In genomic region chr2:128732976-128733431, GRCh38 we compare ENCODE assay signal across 12 cellular contexts.
DNase-seq lines count a peak whose midpoint lies in the region; ATAC-seq and TF ChIP-seq lines count a peak whose summit lies in the region.
"Had no signal": no experiment of that assay in that cellular context is flagged by ENCODE, and none has a peak within 500 bp of the region (broad histone marks: within the 10 kb centered on the region; RNA-seq: fewer than 3 reads in every experiment).

No MANE protein-coding gene starts in this region.

- intact Hi-C loops in CD14-positive monocyte (cut with micrococcal nuclease) (loop anchor here (10.0 kb wide), 2 partner anchors 218 to 568 kb away; no protein-coding TSS in a partner anchor), uterus (cut with DNase I; ENCODE audit: low total_unique reads) (no loop called here)

- peaks cover 0 to 8% (median 4%) of the 10 kb centered on the region in 3 donors for H3K27me3 Mint-ChIP-seq in CD14-positive monocyte (ENCODE audit: low read depth in 3 of 3)

- no peaks in the 10 kb centered on the region for H3K36me3 ChIP-seq in uterus
- H3K36me3 ChIP-seq: ascending aorta, suprapubic skin had no signal

- DNase-seq in CD14-positive monocyte (ENCODE audit: low spot score): no peak
- peak; percentile 42 for DNase-seq in NCI-H460 (ENCODE audit: extremely low read depth, low read depth)
- peak; percentile 75 to 89 for DNase-seq in foreskin fibroblast
- no peak for DNase-seq in uterus
- no peak for DNase-seq in activated naive CD4-positive, alpha-beta T cell treated with anti-CD3 and anti-CD28 coated beads, Interleukin-2, amount 50 U/mL, for 72 hours (ENCODE audit: low spot score in 2 of 2)
- DNase-seq in NCI-H187 (lab: John Stamatoyannopoulos, UW): no peak
- DNase-seq in central memory CD4-positive, alpha-beta T cell: no peak
- DNase-seq: NCI-H2029 had no signal

- ATAC-seq in GM21786 (IDR thresholded peaks at IDR 0.05; ENCODE audit: unreplicated experiment): peak; percentile 34
- no peak for ATAC-seq in activated naive CD4-positive, alpha-beta T cell treated with anti-CD3 and anti-CD28 coated beads, Interleukin-2, amount 50 U/mL, for 72 hours

- no peak for TF ChIP-seq CTCF in CD14-positive monocyte (IDR thresholded peaks at IDR 0.05)
- TF ChIP-seq CTCF in foreskin fibroblast (IDR thresholded peaks at IDR 0.05; ENCODE audit: low read depth, low read length): no peak
- no peak for TF ChIP-seq CTCF in uterus (IDR thresholded peaks at IDR 0.05)

- peak overlapping the region; percentile 79 to 94 (median 89) for H3K27ac Mint-ChIP-seq in CD14-positive monocyte
- no peak overlapping the region for H3K27ac Mint-ChIP-seq in activated naive CD4-positive, alpha-beta T cell treated with anti-CD3 and anti-CD28 coated beads, Interleukin-2, amount 50 U/mL, for 72 hours

- no peaks in the 10 kb centered on the region for H3K27me3 ChIP-seq in uterus
- H3K27me3 ChIP-seq: ascending aorta, suprapubic skin had no signal

- H3K4me3 ChIP-seq in foreskin fibroblast (ENCODE audit: low read depth in 1 of 2, low read length in 2 of 2) (no peak overlapping the region), uterus (no peak overlapping the region)
- H3K4me3 ChIP-seq: ascending aorta, skin epidermis, suprapubic skin had no signal

- peaks cover 0 to 6% (median 2%) of the 10 kb centered on the region in 7 donors for H3K9me3 Mint-ChIP-seq in CD14-positive monocyte
- peaks cover 5 to 14% of the 10 kb centered on the region in 2 donors for H3K9me3 Mint-ChIP-seq in activated naive CD4-positive, alpha-beta T cell treated with anti-CD3 and anti-CD28 coated beads, Interleukin-2, amount 50 U/mL, for 72 hours

- no peak overlapping the region for H3K27ac ChIP-seq in uterus
- H3K27ac ChIP-seq: ascending aorta, skin epidermis, suprapubic skin had no signal

- H3K36me3 Mint-ChIP-seq in CD14-positive monocyte: peaks cover 0 to 2% of the 10 kb centered on the region in 2 donors
- H3K36me3 Mint-ChIP-seq in activated naive CD4-positive, alpha-beta T cell treated with anti-CD3 and anti-CD28 coated beads, Interleukin-2, amount 50 U/mL, for 72 hours: peaks cover 0 to 4% of the 10 kb centered on the region in 2 donors

- no peak for TF ChIP-seq POLR2A in uterus (IDR thresholded peaks at IDR 0.05)

- peak overlapping the region in 1 of 2 donors; percentile 54 for H3K4me3 Mint-ChIP-seq in CD14-positive monocyte

- H3K4me1 ChIP-seq in uterus: no peaks in the 10 kb centered on the region

- H3K9me3 ChIP-seq in uterus: peaks cover 0 to 4% of the 10 kb centered on the region in 2 donors
- H3K9me3 ChIP-seq: ascending aorta had no signal

- H3K4me1 Mint-ChIP-seq in CD14-positive monocyte: peaks cover 50% of the 10 kb centered on the region

Comparison
In these comparisons a context has a peak if more than half of its experiments do, and no peak if none do; other contexts are left out.
1. DNase-seq: peak in NCI-H460 (single experiment) and foreskin fibroblast (2 of 2); none in CD14-positive monocyte (single experiment), uterus (0 of 2), activated naive CD4-positive, alpha-beta T cell treated with anti-CD3 and anti-CD28 coated beads, Interleukin-2, amount 50 U/mL, for 72 hours (0 of 2), NCI-H187 (0 of 2) and central memory CD4-positive, alpha-beta T cell (single experiment).
2. H3K27ac Mint-ChIP-seq: peak in CD14-positive monocyte (7 of 7); none in activated naive CD4-positive, alpha-beta T cell treated with anti-CD3 and anti-CD28 coated beads, Interleukin-2, amount 50 U/mL, for 72 hours (0 of 2).